8 cellular contexts compared by ENCODE assay signal in the genomic region with DNA sequence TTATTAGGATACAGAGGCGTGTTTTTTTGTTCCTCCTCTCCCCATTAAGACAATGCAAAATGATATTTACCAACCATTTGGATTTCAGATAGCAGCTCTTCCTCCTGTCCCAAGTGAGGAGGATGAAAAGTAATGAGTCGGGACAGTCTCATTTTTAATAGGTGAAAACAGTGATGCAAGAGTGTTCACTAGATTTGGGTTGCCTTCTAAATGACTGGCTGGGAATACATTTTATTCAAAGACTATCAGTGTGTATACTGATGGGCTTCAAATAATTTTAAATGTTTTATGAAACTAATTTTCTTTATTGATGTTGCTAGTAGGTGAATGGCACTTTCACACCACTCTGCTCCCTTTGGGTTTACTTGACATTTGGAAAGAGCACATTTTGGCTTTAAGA. TPM values are rescaled to one million over a fixed set of nuclear protein-coding genes. Genes with fewer than 3 reads are reported as not detected.
DNase-seq lines count a peak whose midpoint lies in the region; ATAC-seq, FAIRE-seq and TF ChIP-seq lines count a peak whose summit lies in the region.

No MANE protein-coding gene starts in this region.

- H3K4me2 ChIP-seq in keratinocyte (ENCODE audit: control insufficient read depth, extremely low read depth, insufficient read depth, low read depth, low read length) = peak overlapping the region; percentile 88

- H3K4me3 Mint-ChIP-seq in T-helper 2 cell treated with Interferon-gamma antibody and Interleukin-4, amounts not matched to agents 5 μg/mL and 100 μg/mL, for 36 hours = peak overlapping the region; percentile 90

- ATAC-seq in activated naive CD4-positive, alpha-beta T cell treated with anti-CD3 and anti-CD28 coated beads, Interleukin-2, amount 50 U/mL, for 72 hours = no peak
- no peak for ATAC-seq in GM21447 (IDR thresholded peaks at IDR 0.05; ENCODE audit: unreplicated experiment)

- H3K4me3 ChIP-seq in keratinocyte (ENCODE audit: control insufficient read depth in 2 of 3, extremely low read depth in 1 of 3, insufficient read depth in 2 of 3, low read depth in 1 of 3, low read length in 3 of 3) = peak overlapping the region; percentile 75 to 92 (median 91)

- H3K9ac ChIP-seq in keratinocyte (ENCODE audit: control insufficient read depth, extremely low read depth, insufficient read depth, low read length) = peak overlapping the region; percentile 81

- H3K4me1 Mint-ChIP-seq in T-helper 2 cell treated with Interferon-gamma antibody and Interleukin-4, amounts not matched to agents 5 μg/mL and 100 μg/mL, for 36 hours (ENCODE audit: low read depth) = peaks cover 17% of the 10 kb centered on the region

- no peaks in the 10 kb centered on the region for H3K9me3 Mint-ChIP-seq in T-helper 2 cell treated with Interferon-gamma antibody and Interleukin-4, amounts not matched to agents 5 μg/mL and 100 μg/mL, for 36 hours
- no peaks in the 10 kb centered on the region for H3K9me3 Mint-ChIP-seq in activated naive CD4-positive, alpha-beta T cell treated with anti-CD3 and anti-CD28 coated beads, Interleukin-2, amount 50 U/mL, for 72 hours

- H3K9me3 ChIP-seq in keratinocyte (ENCODE audit: control insufficient read depth, low read depth, low read length) = no peaks in the 10 kb centered on the region

- H3K36me3 Mint-ChIP-seq in T-helper 2 cell treated with Interferon-gamma antibody and Interleukin-4, amounts not matched to agents 5 μg/mL and 100 μg/mL, for 36 hours (ENCODE audit: low read depth) = peaks cover 23% of the 10 kb centered on the region
- peaks cover 6 to 15% of the 10 kb centered on the region in 2 donors for H3K36me3 Mint-ChIP-seq in activated naive CD4-positive, alpha-beta T cell treated with anti-CD3 and anti-CD28 coated beads, Interleukin-2, amount 50 U/mL, for 72 hours

- no peak for TF ChIP-seq CTCF in keratinocyte (optimal IDR thresholded peaks at IDR 0.05 in 1 of 3, IDR thresholded peaks at IDR 0.05 in 1 of 3, conservative IDR thresholded peaks at IDR 0.05 in 1 of 3; ENCODE audit: extremely low read depth in 1 of 3, insufficient read depth in 2 of 3, low read length in 3 of 3)

- peak overlapping the region; percentile 84 for H3K27ac Mint-ChIP-seq in T-helper 2 cell treated with Interferon-gamma antibody and Interleukin-4, amounts not matched to agents 5 μg/mL and 100 μg/mL, for 36 hours
- H3K27ac Mint-ChIP-seq in activated naive CD4-positive, alpha-beta T cell treated with anti-CD3 and anti-CD28 coated beads, Interleukin-2, amount 50 U/mL, for 72 hours = peak overlapping the region; percentile 39 to 72

- no peaks in the 10 kb centered on the region for H3K27me3 ChIP-seq in keratinocyte (ENCODE audit: control insufficient read depth, extremely low read depth, insufficient read depth, low read length)

- no peaks in the 10 kb centered on the region for H3K27me3 Mint-ChIP-seq in T-helper 2 cell treated with Interferon-gamma antibody and Interleukin-4, amounts not matched to agents 5 μg/mL and 100 μg/mL, for 36 hours (ENCODE audit: low read depth)

- FAIRE-seq in keratinocyte (lab: Jason Lieb, UNC) = no peak

- H3K4me1 ChIP-seq in keratinocyte (ENCODE audit: control insufficient read depth, extremely low read depth, insufficient read depth, low read length) = peaks cover 18% of the 10 kb centered on the region

- no peaks in the 10 kb centered on the region for H3K9me1 ChIP-seq in keratinocyte (ENCODE audit: control insufficient read depth, extremely low read depth, insufficient read depth, low read length)

- no peaks in the 10 kb centered on the region for H4K20me1 ChIP-seq in keratinocyte (ENCODE audit: control insufficient read depth, extremely low read depth, insufficient read depth, low read length)

- dilution Hi-C loops in keratinocyte (cut with MboI; ENCODE audit: extremely low pct_ligation_motif_present, low sequenced_read_pairs) = no loop called here

- DNase-seq in T-helper 2 cell treated with Interferon-gamma antibody and Interleukin-4, amounts not matched to agents 5 μg/mL and 100 μg/mL, for 36 hours (ENCODE audit: low spot score) = no peak
- DNase-seq in T-helper 2 cell (no peak), keratinocyte (ENCODE audit: low read depth, low spot score) (no peak), substantia nigra (lab: John Stamatoyannopoulos, UW) (no peak), SKM-1 (lab: John Stamatoyannopoulos, UW; ENCODE audit: unreplicated experiment) (no peak)
- DNase-seq in activated naive CD4-positive, alpha-beta T cell treated with anti-CD3 and anti-CD28 coated beads, Interleukin-2, amount 50 U/mL, for 72 hours (ENCODE audit: low spot score in 2 of 2) = no peak
- no peak for DNase-seq in stimulated activated naive CD4-positive, alpha-beta T cell (lab: John Stamatoyannopoulos, UW)

- peaks cover 0 to 1% of the 10 kb centered on the region in 2 experiments for H3K36me3 ChIP-seq in keratinocyte (ENCODE audit: control insufficient read depth in 2 of 2, extremely low read depth in 1 of 2, insufficient read depth in 2 of 2, low read length in 2 of 2)

- peak overlapping the region; percentile 68 for H3K27ac ChIP-seq in keratinocyte (ENCODE audit: control insufficient read depth, insufficient read depth, low read length)
- peak overlapping the region; percentile 87 for H3K27ac ChIP-seq in substantia nigra (ENCODE audit: low read depth, low read length, poor library complexity, severe bottlenecking)

- peak overlapping the region; percentile 85 for H2AFZ ChIP-seq in keratinocyte (ENCODE audit: control insufficient read depth, low read length)

- peaks cover 27% of the 10 kb centered on the region for H3K79me2 ChIP-seq in keratinocyte (ENCODE audit: control insufficient read depth, insufficient read depth, low read length)

RNA-seq across cellular contexts. Expression of gene RCOR3, which starts 2.1 kb away (rescaled TPM):
- 10 to 100 TPM; 42.9 to 62.1 TPM for total RNA-seq in activated naive CD4-positive, alpha-beta T cell treated with anti-CD3 and anti-CD28 coated beads, Interleukin-2, amount 50 U/mL, for 72 hours
- polyA plus RNA-seq in keratinocyte = 25.8 to 35.7 TPM (median 26.5 TPM) in 3 replicates
- polyA plus RNA-seq in keratinocyte (2011; ENCODE audit: low read depth) = 51.6 TPM
- 18.2 and 27.4 TPM in 2 replicates for polyA plus RNA-seq in keratinocyte (2011; cell fraction: cytosol; rRNA removed)
- 51.5 and 68.7 TPM in 2 replicates for polyA plus RNA-seq in keratinocyte (2011; cell fraction: nucleus; rRNA removed)
- 22.3 and 25.7 TPM in 2 replicates for polyA plus RNA-seq in keratinocyte (2012; ENCODE audit: low replicate concordance)
- polyA minus RNA-seq in keratinocyte = 14.0 to 47.8 TPM (median 33.3 TPM) in 3 replicates
- 22.6 TPM for polyA minus RNA-seq in keratinocyte (2011; cell fraction: cytosol; rRNA and poly(A)+ RNA removed)
- 40.6 and 105 TPM in 2 replicates for polyA minus RNA-seq in keratinocyte (2011; cell fraction: nucleus; rRNA and poly(A)+ RNA removed)
